In the genomic region with DNA sequence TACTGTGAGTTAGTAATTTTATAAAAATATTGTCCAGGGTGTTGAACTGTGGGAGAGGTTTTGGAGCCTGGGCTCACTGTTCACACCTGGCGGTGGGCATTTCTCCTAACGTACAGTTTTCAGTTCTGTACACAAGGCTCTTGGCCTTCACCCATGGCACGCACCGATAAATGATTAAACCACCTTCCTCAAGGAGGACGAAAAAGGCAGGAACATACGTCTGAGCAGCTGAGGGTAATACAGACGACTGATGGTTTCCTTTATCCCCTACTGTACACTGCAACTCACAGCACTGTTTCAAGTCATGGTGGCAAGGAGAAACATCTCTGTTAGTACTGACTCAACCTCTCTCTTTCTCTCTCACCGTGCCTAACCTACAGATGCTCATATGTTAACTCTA, we compare ENCODE assay signal across 24 cellular contexts. TPM values are rescaled to one million over a fixed set of nuclear protein-coding genes. Genes with fewer than 3 reads are reported as not detected.
DNase-seq lines count a peak whose midpoint lies in the region; ATAC-seq and TF ChIP-seq lines count a peak whose summit lies in the region.
"Had no signal": no experiment of that assay in that cellular context is flagged by ENCODE, and none has a peak within 500 bp of the region (broad histone marks: within the 10 kb centered on the region; RNA-seq: fewer than 3 reads in every experiment).

No MANE protein-coding gene starts in this region.

- intact Hi-C loops in body of pancreas (cut with DNase I), result no loop called here
- intact Hi-C loops in left lung (cut with DNase I), result no loop called here
- intact Hi-C loops in sigmoid colon (cut with DNase I), result no loop called here
- intact Hi-C loops in sciatic nerve (cut with DNase I), result no loop called here

- ATAC-seq in body of pancreas (peak; percentile 56), left lung (peak; percentile 37), sciatic nerve (no peak), GM18858 (IDR thresholded peaks at IDR 0.05; ENCODE audit: unreplicated experiment) (no peak)
- ATAC-seq: Right ventricle myocardium inferior, SK-N-SH treated with all-trans-retinoic acid at 6 μM for 48 hours had no signal

- peak overlapping the region in 3 of 4 donors; percentile 0 to 55 (median 27) for H3K27ac ChIP-seq in body of pancreas
- H3K27ac ChIP-seq in left lung, result peak overlapping the region in 1 of 2 donors; percentile 48
- H3K27ac ChIP-seq in sigmoid colon, result no peak overlapping the region

- H3K27me3 ChIP-seq in body of pancreas, result no peaks in the 10 kb centered on the region
- H3K27me3 ChIP-seq in left lung, result no peaks in the 10 kb centered on the region
- no peaks in the 10 kb centered on the region for H3K27me3 ChIP-seq in sigmoid colon

- H3K9me3 ChIP-seq in body of pancreas (no peaks in the 10 kb centered on the region), left lung (peaks cover 0 to 2% of the 10 kb centered on the region in 2 donors), sigmoid colon (no peaks in the 10 kb centered on the region)

- DNase-seq in DMS53 (lab: John Stamatoyannopoulos, UW), result peak; percentile 69
- peak; percentile 39 to 79 (median 58) for DNase-seq in body of pancreas
- DNase-seq in left lung, result no peak
- peak; percentile 5 for DNase-seq in sigmoid colon
- no peak for DNase-seq in sciatic nerve (ENCODE audit: low spot score)
- DNase-seq in NCI-H446 (lab: John Stamatoyannopoulos, UW), result no peak
- DNase-seq in UCSD-AML1 (lab: John Stamatoyannopoulos, UW; ENCODE audit: unreplicated experiment), result no peak
- DNase-seq: activated CD4-positive, alpha-beta T cell treated with anti-CD3 and anti-CD28 coated beads for 48 hours; activated CD8-positive, alpha-beta memory T cell treated with anti-CD3 and anti-CD28 coated beads for 24 hours; activated effector memory CD4-positive, alpha-beta T cell treated with Interleukin-2 at 50 U/mL for 16 hours; C1 segment of cervical spinal cord; dermis blood vessel endothelial cell; Kasumi-1; occipital lobe; retina; stimulated activated CD4-positive, alpha-beta T cell treated with anti-CD3 and anti-CD28 coated beads, Interleukin-2, amount 100 ng/mL, for 48 hours; substantia nigra; T-helper 2 cell had no signal

- TF ChIP-seq CTCF in body of pancreas (IDR thresholded peaks at IDR 0.05) (peak in 2 of 7 experiments; percentile 6 to 20), left lung (IDR thresholded peaks at IDR 0.05) (no peak), sigmoid colon (IDR thresholded peaks at IDR 0.05) (no peak)

- H3K4me3 ChIP-seq in body of pancreas, result no peak overlapping the region
- H3K4me3 ChIP-seq in left lung, result no peak overlapping the region
- H3K4me3 ChIP-seq in sigmoid colon, result no peak overlapping the region

- 13 to 24% methylated on average over 8 of the region's 8 CpGs for WGBS in body of pancreas, 2 donors
- 18 to 71% methylated on average over 8 of the region's 8 CpGs for WGBS in sigmoid colon, 2 donors

- H3K4me1 ChIP-seq in body of pancreas, result peaks cover 38% of the 10 kb centered on the region
- H3K4me1 ChIP-seq in left lung, result peaks cover 5 to 19% of the 10 kb centered on the region in 2 donors
- H3K4me1 ChIP-seq in sigmoid colon, result no peaks in the 10 kb centered on the region

- TF ChIP-seq POLR2A in body of pancreas (IDR thresholded peaks at IDR 0.05), result no peak
- TF ChIP-seq POLR2A in sigmoid colon (IDR thresholded peaks at IDR 0.05), result no peak

- H3K36me3 ChIP-seq in body of pancreas (replicated peaks in 1 of 2; ENCODE audit: insufficient read depth in 1 of 2, low read depth in 2 of 2) (no peaks in the 10 kb centered on the region), left lung (no peaks in the 10 kb centered on the region), sigmoid colon (no peaks in the 10 kb centered on the region)

- no peak for TF ChIP-seq EP300 in sigmoid colon (IDR thresholded peaks at IDR 0.05)

RNA-seq across cellular contexts. Expression of gene ST6GALNAC1, which starts 1.4 kb away (rescaled TPM):
- total RNA-seq in body of pancreas (10 to 100 TPM in 1 of 2 donors, 1 to 10 TPM in 1; 9.3 to 13.5 TPM), left lung (10 to 100 TPM; 21.0 to 46.0 TPM), sigmoid colon (1 to 10 TPM in 2 of 4 donors, under 1 TPM in 2; 0.81 to 4.6 (median 2.2) TPM), sciatic nerve (1.8 TPM)
- polyA plus RNA-seq in sigmoid colon, result 100 to 1,000 TPM; 104 to 146 (median 109) TPM
- total RNA-seq: astrocyte, dermis blood vessel endothelial cell, glomerular endothelial cell, NCI-H460 had no signal

RNA-seq across cellular contexts. Expression of gene ST6GALNAC2, which starts 59.3 kb away (rescaled TPM):
- total RNA-seq in body of pancreas, result 10 to 100 TPM in 1 of 2 donors, 1 to 10 TPM in 1; 6.9 to 10.1 TPM
- 10 to 100 TPM; 17.5 to 30.2 TPM for total RNA-seq in left lung
- total RNA-seq in sigmoid colon, result 10 to 100 TPM in 1 of 4 donors, 1 to 10 TPM in 3; 4.1 to 16.4 (median 9.0) TPM
- 1 to 10 TPM; 3.3 to 5.4 (median 3.5) TPM for polyA plus RNA-seq in sigmoid colon
- total RNA-seq in sciatic nerve, result 104 TPM
- total RNA-seq: occipital lobe had no signal

Comparison
In these comparisons a context has a peak if more than half of its experiments do, and no peak if none do; other contexts are left out.
1. DNase-seq: peak in DMS53 (single experiment), body of pancreas (4 of 4) and sigmoid colon (single experiment); none in left lung (0 of 2), sciatic nerve (single experiment), NCI-H446 (0 of 2) and UCSD-AML1 (single experiment).
2. ATAC-seq: peak in body of pancreas (single experiment) and left lung (single experiment); none in sciatic nerve (single experiment) and GM18858 (single experiment).
3. H3K27ac ChIP-seq: peak in body of pancreas (3 of 4); none in sigmoid colon (0 of 4).